In the genomic region with DNA sequence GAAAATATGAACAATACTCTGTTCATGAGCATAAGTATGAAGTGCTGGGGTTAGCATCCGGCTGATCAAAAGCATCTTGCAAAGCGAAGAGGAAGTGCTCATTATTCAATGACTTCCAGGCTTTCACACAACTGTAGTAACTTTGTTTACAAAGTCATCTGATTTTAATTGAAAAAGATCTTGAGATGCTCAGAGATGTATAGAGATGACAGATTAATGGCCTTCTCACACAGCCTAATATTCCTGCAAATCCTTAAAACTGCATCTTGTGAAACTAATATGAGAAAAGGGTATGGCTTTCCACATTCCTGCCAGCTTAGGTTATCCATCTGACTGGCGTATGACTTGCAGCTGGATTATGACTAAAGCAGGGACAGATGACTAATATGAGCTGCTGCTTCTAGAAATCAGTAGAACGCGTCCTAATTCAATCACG, we compare ENCODE assay signal across 10 cellular contexts.
DNase-seq lines count a peak whose midpoint lies in the region; ATAC-seq and TF ChIP-seq lines count a peak whose summit lies in the region.
"Had no signal": no experiment of that assay in that cellular context is flagged by ENCODE, and none has a peak within 500 bp of the region (broad histone marks: within the 10 kb centered on the region; RNA-seq: fewer than 3 reads in every experiment).

No MANE protein-coding gene starts in this region.

- TF ChIP-seq CTCF in fibroblast of lung (conservative IDR thresholded peaks at IDR 0.05 in 1 of 2, IDR thresholded peaks at IDR 0.05 in 1 of 2; ENCODE audit: low read depth in 1 of 2, low read length in 2 of 2) = no peak
- no peak for TF ChIP-seq CTCF in retinal pigment epithelial cell (conservative IDR thresholded peaks at IDR 0.05; ENCODE audit: low read depth, low read length)

- WGBS in GM23248 (ENCODE audit: low coverage in 1 of 2, low lambda C conversion rate in 2 of 2, missing lambda C conversion rate in 2 of 2), 2 experiments = 1 to 2% methylated on average over 6 of the region's 6 CpGs

- H3K79me2 ChIP-seq in GM23248 (ENCODE audit: insufficient read depth) (no peaks in the 10 kb centered on the region), fibroblast of lung (ENCODE audit: control insufficient read depth, insufficient read depth, low read length) (no peaks in the 10 kb centered on the region)

- DNase-seq in GM23248 (peak; percentile 94), SK-N-DZ (ENCODE audit: low spot score) (peak; percentile 3), fibroblast of lung (ENCODE audit: low read depth in 2 of 2) (peak; percentile 88 to 95), retinal pigment epithelial cell (ENCODE audit: low read depth) (peak; percentile 95), SIG-M5 treated with dmso at 0.1 percent for 504 hours (lab: John Stamatoyannopoulos, UW; ENCODE audit: unreplicated experiment) (no peak)
- no peak for DNase-seq in activated CD8-positive, alpha-beta memory T cell treated with anti-CD3 and anti-CD28 coated beads, Interleukin-2, amount 50 U/mL, for 48 hours
- DNase-seq: activated CD4-positive, alpha-beta T cell treated with anti-CD3 and anti-CD28 coated beads for 4 hours; pancreas had no signal

- peak overlapping the region; percentile 9; the same call in 1 of the 2 replicates for H3K4me3 ChIP-seq in GM23248
- H3K4me3 ChIP-seq in fibroblast of lung (replicated peaks in 1 of 4; ENCODE audit: control extremely low read depth in 1 of 4, insufficient read depth in 1 of 4, low read depth in 3 of 4, low read length in 4 of 4) = no peak overlapping the region
- H3K4me3 ChIP-seq in retinal pigment epithelial cell (ENCODE audit: low read length) = no peak overlapping the region
- H3K4me3 ChIP-seq: pancreas had no signal

- H3K9ac ChIP-seq in GM23248 (no peak overlapping the region), fibroblast of lung (ENCODE audit: insufficient read depth, low read length) (no peak overlapping the region)

- H3K9me2 ChIP-seq in GM23248 (ENCODE audit: insufficient read depth) = no peaks in the 10 kb centered on the region

- H2AFZ ChIP-seq in GM23248 (no peak overlapping the region; the same call in 1 of the 2 replicates), fibroblast of lung (ENCODE audit: low read length) (no peak overlapping the region)

- ATAC-seq in HG03520 (IDR thresholded peaks at IDR 0.05; ENCODE audit: unreplicated experiment) = no peak
- ATAC-seq: stimulated activated memory B cell treated with anti-CD40 and anti-IgM and Interleukin-4, amounts not matched to agents 10 μg/mL and 1 μg/mL and 100 μg/mL, for 72 hours had no signal

- in situ Hi-C loops in GM23248 (cut with MboI) = no loop called here

- H3K4me2 ChIP-seq in GM23248 (ENCODE audit: unreplicated experiment) (peak overlapping the region; percentile 61), fibroblast of lung (ENCODE audit: extremely low read depth, insufficient read depth, low read length) (peak overlapping the region; percentile 65)

- no peaks in the 10 kb centered on the region for H3K36me3 ChIP-seq in GM23248 (ENCODE audit: low read depth)
- H3K36me3 ChIP-seq in fibroblast of lung (ENCODE audit: control insufficient read depth, insufficient read depth, low read length) = no peaks in the 10 kb centered on the region
- H3K36me3 ChIP-seq: pancreas had no signal

- no peaks in the 10 kb centered on the region for H4K20me1 ChIP-seq in GM23248 (ENCODE audit: insufficient read depth)
- H4K20me1 ChIP-seq in fibroblast of lung (ENCODE audit: control insufficient read depth, extremely low read depth, insufficient read depth, low read length) = no peaks in the 10 kb centered on the region

- no peaks in the 10 kb centered on the region for H3K9me3 ChIP-seq in GM23248 (ENCODE audit: low read depth)
- no peaks in the 10 kb centered on the region for H3K9me3 ChIP-seq in fibroblast of lung (ENCODE audit: control insufficient read depth, insufficient read depth, low read depth, low read length)
- H3K9me3 ChIP-seq: pancreas had no signal

- H3K27me3 ChIP-seq in GM23248 (replicated peaks; ENCODE audit: insufficient read depth) = no peaks in the 10 kb centered on the region
- no peaks in the 10 kb centered on the region for H3K27me3 ChIP-seq in fibroblast of lung (ENCODE audit: control insufficient read depth, insufficient read depth, low read length)
- H3K27me3 ChIP-seq: pancreas had no signal

- H3K4me1 ChIP-seq in GM23248 (ENCODE audit: insufficient read depth) (peaks cover 11% of the 10 kb centered on the region), fibroblast of lung (ENCODE audit: control insufficient read depth, extremely low read depth, insufficient read depth, low read length) (peaks cover 4% of the 10 kb centered on the region)
- H3K4me1 ChIP-seq: pancreas had no signal

- H3K27ac ChIP-seq in GM23248 (peak overlapping the region; percentile 24), fibroblast of lung (ENCODE audit: insufficient read depth, low read length) (peak overlapping the region; percentile 40)
- H3K27ac ChIP-seq: pancreas had no signal

- H3F3A ChIP-seq in GM23248 (ENCODE audit: insufficient read depth) = peaks cover 11% of the 10 kb centered on the region

Comparison
In these comparisons a context has a peak if more than half of its experiments do, and no peak if none do; other contexts are left out.
1. DNase-seq: peak in GM23248 (single experiment), SK-N-DZ (single experiment), fibroblast of lung (2 of 2) and retinal pigment epithelial cell (single experiment); none in SIG-M5 treated with dmso at 0.1 percent for 504 hours (single experiment) and activated CD8-positive, alpha-beta memory T cell treated with anti-CD3 and anti-CD28 coated beads, Interleukin-2, amount 50 U/mL, for 48 hours (single experiment).